ENCODE assay signal across 8 cellular contexts in the genomic region with DNA sequence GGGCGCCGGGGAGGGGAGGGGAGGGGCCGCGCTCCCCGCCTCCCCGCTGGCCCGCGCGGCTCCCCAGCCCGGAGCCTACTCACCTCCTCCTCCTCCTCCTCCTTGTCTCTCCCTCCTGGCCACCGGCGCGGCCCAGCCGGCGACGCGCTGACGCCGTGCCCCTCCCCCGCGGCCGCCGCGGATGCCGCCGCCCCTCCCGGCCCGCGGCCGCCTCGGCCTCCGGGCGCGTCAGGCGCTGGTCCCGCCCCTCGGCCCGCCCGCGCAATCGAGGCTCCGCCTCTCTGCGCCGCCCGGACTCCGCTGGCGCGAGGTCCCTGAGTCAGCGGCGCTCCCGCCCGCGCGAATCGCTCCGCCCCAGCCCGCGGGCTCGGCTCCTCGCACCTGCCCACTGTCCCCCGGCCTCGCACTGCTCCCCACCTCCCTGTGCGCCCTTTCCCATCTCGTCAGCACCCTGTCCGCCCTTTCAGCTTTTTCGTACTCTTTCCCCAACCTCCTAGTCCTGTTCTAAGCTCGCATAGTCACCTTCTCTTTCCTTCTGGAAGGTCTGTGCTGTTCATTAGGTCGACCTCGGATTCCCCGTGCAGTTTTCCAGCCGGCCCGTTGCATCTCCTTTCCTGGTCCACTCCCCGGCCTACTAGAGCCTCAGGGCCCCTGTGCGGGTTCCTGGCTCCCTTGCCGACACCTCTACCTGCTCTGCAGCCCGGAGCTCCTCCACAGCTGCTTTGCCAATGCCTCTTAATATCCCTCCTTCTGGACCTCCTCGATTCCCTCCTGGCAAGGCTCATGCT.
A peak's percentile ranks its signal among the peaks of the same experiment; 100 is the strongest.
DNase-seq lines count a peak whose midpoint lies in the region; ATAC-seq and TF ChIP-seq lines count a peak whose summit lies in the region.

No MANE protein-coding gene starts in this region.

- CTCF ChIA-PET in Calu3 (lab: Charles Lee) = no interaction called here

- DNase-seq in Calu3 (peak; percentile 94), HT1080 (ENCODE audit: low read depth) (peak; percentile 88), NOMO-1 treated with dmso at 0.1 percent for 144 hours (lab: John Stamatoyannopoulos, UW; ENCODE audit: unreplicated experiment) (peak; percentile 81), endothelial cell (ENCODE audit: low spot score) (peak; percentile 86), midbrain (lab: John Stamatoyannopoulos, UW) (peak; percentile 93)
- peak; percentile 47 for DNase-seq in activated CD8-positive, alpha-beta memory T cell treated with anti-CD3 and anti-CD28 coated beads, Interleukin-2, amount 50 U/mL, for 1 hour (ENCODE audit: extremely low read depth)
- DNase-seq in stimulated activated CD8-positive, alpha-beta memory T cell treated with anti-CD3 and anti-CD28 coated beads, Interleukin-15, amount 100 ng/mL, for 48 hours (ENCODE audit: low read depth in 2 of 2) = peak; percentile 86 to 92

- H3K36me3 Mint-ChIP-seq in Calu3 (ENCODE audit: insufficient read depth, unreplicated experiment) (peaks cover 24% of the 10 kb centered on the region), endothelial cell (ENCODE audit: low read depth, unreplicated experiment) (peaks cover 4% of the 10 kb centered on the region)

- peaks cover 10% of the 10 kb centered on the region for H3K4me1 Mint-ChIP-seq in Calu3 (ENCODE audit: low read depth, unreplicated experiment)
- peaks cover 16% of the 10 kb centered on the region for H3K4me1 Mint-ChIP-seq in endothelial cell (ENCODE audit: unreplicated experiment)

- TF ChIP-seq CTCF in Calu3 (IDR thresholded peaks at IDR 0.05; ENCODE audit: unreplicated experiment) = no peak
- no peak for TF ChIP-seq CTCF in endothelial cell (IDR thresholded peaks at IDR 0.05; ENCODE audit: unreplicated experiment)

- peak; percentile 88 for ATAC-seq in GM21381 (IDR thresholded peaks at IDR 0.05; ENCODE audit: unreplicated experiment)

- H3K27me3 Mint-ChIP-seq in Calu3 (ENCODE audit: unreplicated experiment) = no peaks in the 10 kb centered on the region
- peaks cover 6% of the 10 kb centered on the region for H3K27me3 Mint-ChIP-seq in endothelial cell (ENCODE audit: unreplicated experiment)

- H3K27ac Mint-ChIP-seq in Calu3 (ENCODE audit: unreplicated experiment) = peak overlapping the region; percentile 96
- peak overlapping the region; percentile 55 for H3K27ac Mint-ChIP-seq in endothelial cell (ENCODE audit: unreplicated experiment)

- H3K4me3 Mint-ChIP-seq in Calu3 (ENCODE audit: low read depth, unreplicated experiment) (peak overlapping the region; percentile 79), endothelial cell (ENCODE audit: unreplicated experiment) (peak overlapping the region; percentile 88)

- intact Hi-C loops in Calu3 (cut with micrococcal nuclease; ENCODE audit: unreplicated experiment) = loop anchor here (5.0 kb wide), 1 partner anchor 395 kb away; no protein-coding TSS in a partner anchor

- H3K9me3 Mint-ChIP-seq in Calu3 (ENCODE audit: low read depth, unreplicated experiment) (no peaks in the 10 kb centered on the region), endothelial cell (ENCODE audit: unreplicated experiment) (no peaks in the 10 kb centered on the region)

- no TSS peak for BruUV-seq in Calu3 (replicated peaks; lab: Mats Ljungman, UMichigan)

Comparison
In these comparisons a context has a peak if more than half of its experiments do, and no peak if none do; other contexts are left out.
1. Peak in every context shown above with its lines: DNase-seq and ATAC-seq.